ENCODE assay signal across 18 cellular contexts in genomic region chr14:68679301-68679700, GRCh38.
DNase-seq lines count a peak whose midpoint lies in the region; ATAC-seq, FAIRE-seq and TF ChIP-seq lines count a peak whose summit lies in the region.
"Had no signal": no experiment of that assay in that cellular context is flagged by ENCODE, and none has a peak within 500 bp of the region (broad histone marks: within the 10 kb centered on the region; RNA-seq: fewer than 3 reads in every experiment).

No MANE protein-coding gene starts in this region.

- TF ChIP-seq CTCF in kidney (IDR thresholded peaks at IDR 0.05; ENCODE audit: borderline replicate concordance, extremely low read depth, insufficient read depth), result no peak
- TF ChIP-seq CTCF in neutrophil (IDR thresholded peaks at IDR 0.05), result no peak
- no peak for TF ChIP-seq CTCF in heart right ventricle (IDR thresholded peaks at IDR 0.05)

- no peak overlapping the region for H3K4me3 Mint-ChIP-seq in activated naive CD4-positive, alpha-beta T cell treated with anti-CD3 and anti-CD28 coated beads, Interleukin-2, amount 10 ng/mL, durations not matched to agents 7 days and 5 days
- H3K4me3 Mint-ChIP-seq in activated naive CD4-positive, alpha-beta T cell treated with anti-CD3 and anti-CD28 coated beads for 36 hours, result no peak overlapping the region
- H3K4me3 Mint-ChIP-seq in activated T-helper 17 cell treated with anti-CD3 and anti-CD28 coated beads, Interleukin-2, amount 50 U/mL, for 72 hours, result no peak overlapping the region

- no peak for ATAC-seq in activated T-helper 17 cell treated with anti-CD3 and anti-CD28 coated beads, Interleukin-2, amount 50 U/mL, for 72 hours (replicated peaks)
- ATAC-seq in heart right ventricle, result no peak
- ATAC-seq: PC-3 had no signal

- H3K27me3 Mint-ChIP-seq in activated naive CD4-positive, alpha-beta T cell treated with anti-CD3 and anti-CD28 coated beads, Interleukin-2, amount 10 ng/mL, durations not matched to agents 7 days and 5 days, result no peaks in the 10 kb centered on the region
- no peaks in the 10 kb centered on the region for H3K27me3 Mint-ChIP-seq in activated naive CD4-positive, alpha-beta T cell treated with anti-CD3 and anti-CD28 coated beads for 36 hours (ENCODE audit: low read depth)
- no peaks in the 10 kb centered on the region for H3K27me3 Mint-ChIP-seq in activated T-helper 17 cell treated with anti-CD3 and anti-CD28 coated beads, Interleukin-2, amount 50 U/mL, for 72 hours

- H3K4me3 ChIP-seq in kidney (ENCODE audit: low read length in 2 of 2) (peak overlapping the region; percentile 37 to 49), neutrophil (ENCODE audit: low read depth in 1 of 2, low read length in 1 of 2) (no peak overlapping the region), heart right ventricle (no peak overlapping the region)

- no peaks in the 10 kb centered on the region for H3K36me3 Mint-ChIP-seq in activated naive CD4-positive, alpha-beta T cell treated with anti-CD3 and anti-CD28 coated beads, Interleukin-2, amount 10 ng/mL, durations not matched to agents 7 days and 5 days
- H3K36me3 Mint-ChIP-seq in activated naive CD4-positive, alpha-beta T cell treated with anti-CD3 and anti-CD28 coated beads for 36 hours (ENCODE audit: low read depth), result no peaks in the 10 kb centered on the region
- no peaks in the 10 kb centered on the region for H3K36me3 Mint-ChIP-seq in activated T-helper 17 cell treated with anti-CD3 and anti-CD28 coated beads, Interleukin-2, amount 50 U/mL, for 72 hours (ENCODE audit: low read depth)

- intact Hi-C loops in activated naive CD4-positive, alpha-beta T cell treated with anti-CD3 and anti-CD28 coated beads for 36 hours (cut with micrococcal nuclease), result no loop called here
- intact Hi-C loops in kidney (cut with DNase I) (loop anchor here (10.0 kb wide), 1 partner anchor 106 kb away; no protein-coding TSS in a partner anchor), heart right ventricle (cut with DNase I) (loop anchor here in 2 of 10 donors (10.0 kb wide), 2 partner anchors 424 to 434 kb away; no protein-coding TSS in a partner anchor)

- DNase-seq in activated naive CD4-positive, alpha-beta T cell treated with anti-CD3 and anti-CD28 coated beads, Interleukin-2, amount 10 ng/mL, durations not matched to agents 7 days and 5 days, result peak; percentile 5
- DNase-seq in activated naive CD4-positive, alpha-beta T cell treated with anti-CD3 and anti-CD28 coated beads for 36 hours, result no peak
- DNase-seq in kidney, result no peak
- DNase-seq in NCI-H2227 (lab: John Stamatoyannopoulos, UW; ENCODE audit: unreplicated experiment), result no peak
- no peak for DNase-seq in heart right ventricle
- no peak for DNase-seq in EL
- DNase-seq: 8988T, C1 segment of cervical spinal cord, GOT3, Karpas-422, MM.1S, NCI-H1105, NCI-H1694 treated with DMSO at 0.1 percent for 48 hours, NCI-H446 treated with DMSO at 0.1 percent for 48 hours, NCI-H748 treated with DMSO at 0.1 percent for 48 hours, PC-3 had no signal

- H3K27me3 ChIP-seq in neutrophil (no peaks in the 10 kb centered on the region), heart right ventricle (no peaks in the 10 kb centered on the region)

- H3K4me1 ChIP-seq in kidney (ENCODE audit: control insufficient read depth in 1 of 2, insufficient read depth in 1 of 2, low read depth in 1 of 2, low read length in 2 of 2) (peaks cover 17 to 18% of the 10 kb centered on the region in 2 donors), neutrophil (ENCODE audit: control insufficient read depth in 1 of 2, insufficient read depth in 1 of 2, low read depth in 1 of 2, low read length in 1 of 2) (peaks cover 56 to 65% of the 10 kb centered on the region in 2 experiments), heart right ventricle (peaks cover 20 to 46% (median 43%) of the 10 kb centered on the region in 9 donors)

- no peaks in the 10 kb centered on the region for H3K9me3 Mint-ChIP-seq in activated naive CD4-positive, alpha-beta T cell treated with anti-CD3 and anti-CD28 coated beads, Interleukin-2, amount 10 ng/mL, durations not matched to agents 7 days and 5 days
- H3K9me3 Mint-ChIP-seq in activated naive CD4-positive, alpha-beta T cell treated with anti-CD3 and anti-CD28 coated beads for 36 hours, result no peaks in the 10 kb centered on the region
- H3K9me3 Mint-ChIP-seq in activated T-helper 17 cell treated with anti-CD3 and anti-CD28 coated beads, Interleukin-2, amount 50 U/mL, for 72 hours, result no peaks in the 10 kb centered on the region

- H3K36me3 ChIP-seq in kidney (ENCODE audit: control insufficient read depth in 1 of 2, insufficient read depth in 2 of 2, low read length in 2 of 2) (no peaks in the 10 kb centered on the region), neutrophil (no peaks in the 10 kb centered on the region), heart right ventricle (no peaks in the 10 kb centered on the region)

- peaks cover 32% of the 10 kb centered on the region for H3K4me1 Mint-ChIP-seq in activated naive CD4-positive, alpha-beta T cell treated with anti-CD3 and anti-CD28 coated beads, Interleukin-2, amount 10 ng/mL, durations not matched to agents 7 days and 5 days
- peaks cover 34% of the 10 kb centered on the region for H3K4me1 Mint-ChIP-seq in activated naive CD4-positive, alpha-beta T cell treated with anti-CD3 and anti-CD28 coated beads for 36 hours (ENCODE audit: low read depth)
- peaks cover 35% of the 10 kb centered on the region for H3K4me1 Mint-ChIP-seq in activated T-helper 17 cell treated with anti-CD3 and anti-CD28 coated beads, Interleukin-2, amount 50 U/mL, for 72 hours

- no peak overlapping the region for H3K9ac ChIP-seq in kidney (ENCODE audit: low read length in 2 of 2)

- FAIRE-seq in kidney (lab: Jason Lieb, UNC), result no peak

- CTCF ChIA-PET in activated naive CD4-positive, alpha-beta T cell treated with anti-CD3 and anti-CD28 coated beads, Interleukin-2, amount 10 ng/mL, durations not matched to agents 7 days and 5 days (lab: Charles Lee), result interaction anchor here (1.0 kb wide), 1 partner anchor 23 kb away, joined by 3 read pairs; no protein-coding TSS in a partner anchor
- CTCF ChIA-PET in activated naive CD4-positive, alpha-beta T cell treated with anti-CD3 and anti-CD28 coated beads for 36 hours (lab: Charles Lee), result no interaction called here

- H3K27ac Mint-ChIP-seq in activated naive CD4-positive, alpha-beta T cell treated with anti-CD3 and anti-CD28 coated beads, Interleukin-2, amount 10 ng/mL, durations not matched to agents 7 days and 5 days, result no peak overlapping the region
- H3K27ac Mint-ChIP-seq in activated naive CD4-positive, alpha-beta T cell treated with anti-CD3 and anti-CD28 coated beads for 36 hours, result no peak overlapping the region
- H3K27ac Mint-ChIP-seq in activated T-helper 17 cell treated with anti-CD3 and anti-CD28 coated beads, Interleukin-2, amount 50 U/mL, for 72 hours, result no peak overlapping the region

- H3K27ac ChIP-seq in kidney (ENCODE audit: low read depth in 2 of 2, low read length in 2 of 2), result no peak overlapping the region
- H3K27ac ChIP-seq in neutrophil, result peak overlapping the region; percentile 100
- peak overlapping the region in 1 of 10 donors; percentile 96 for H3K27ac ChIP-seq in heart right ventricle

- H3K9me3 ChIP-seq in kidney (ENCODE audit: control insufficient read depth in 1 of 2, low read length in 2 of 2) (no peaks in the 10 kb centered on the region), neutrophil (no peaks in the 10 kb centered on the region), heart right ventricle (no peaks in the 10 kb centered on the region)

Comparison
In these comparisons a context has a peak if more than half of its experiments do, and no peak if none do; other contexts are left out.
1. H3K4me3 ChIP-seq: peak in kidney (2 of 2); none in neutrophil (0 of 2) and heart right ventricle (0 of 10).